ENCODE assay signal across 12 cellular contexts in genomic region chr19:18229474-18229873, GRCh38. TPM values are rescaled to one million over a fixed set of nuclear protein-coding genes. Genes with fewer than 3 reads are reported as not detected.
DNase-seq lines count a peak whose midpoint lies in the region; ATAC-seq and TF ChIP-seq lines count a peak whose summit lies in the region.
"Had no signal": no experiment of that assay in that cellular context is flagged by ENCODE, and none has a peak within 500 bp of the region (broad histone marks: within the 10 kb centered on the region; RNA-seq: fewer than 3 reads in every experiment).

No MANE protein-coding gene starts in this region.

- H3K27ac Mint-ChIP-seq in Calu3 (ENCODE audit: unreplicated experiment) (no peak overlapping the region), neural progenitor cell (no peak overlapping the region)
- H3K27ac Mint-ChIP-seq: activated T-cell treated with anti-CD3 and anti-CD28 coated beads, Interleukin-2, amount 50 U/mL, for 24 hours had no signal

- H3K4me1 Mint-ChIP-seq in Calu3 (ENCODE audit: low read depth, unreplicated experiment), result peaks cover 19% of the 10 kb centered on the region
- peaks cover 20% of the 10 kb centered on the region for H3K4me1 Mint-ChIP-seq in neural progenitor cell

- no peaks in the 10 kb centered on the region for H3K9me3 ChIP-seq in Karpas-422 (ENCODE audit: low read length)
- no peaks in the 10 kb centered on the region for H3K9me3 ChIP-seq in neural progenitor cell (ENCODE audit: low read depth)

- H3K27me3 Mint-ChIP-seq in Calu3 (ENCODE audit: unreplicated experiment) (peaks cover 74% of the 10 kb centered on the region), neural progenitor cell (ENCODE audit: insufficient read depth, low read depth) (peaks cover 53% of the 10 kb centered on the region)

- H3K36me3 ChIP-seq in Karpas-422 (ENCODE audit: insufficient read depth, low read length), result no peaks in the 10 kb centered on the region
- H3K36me3 ChIP-seq in neural progenitor cell, result no peaks in the 10 kb centered on the region

- intact Hi-C loops in Calu3 (cut with micrococcal nuclease; ENCODE audit: unreplicated experiment), result no loop called here

- no peak overlapping the region for H3K9ac ChIP-seq in Karpas-422 (ENCODE audit: low read length)
- H3K9ac ChIP-seq in neural progenitor cell, result no peak overlapping the region

- DNase-seq in Calu3, result no peak
- DNase-seq in Karpas-422, result peak; percentile 57
- DNase-seq in choroid plexus epithelial cell (ENCODE audit: low read depth), result no peak
- DNase-seq in neural progenitor cell (ENCODE audit: low spot score), result no peak
- no peak for DNase-seq in islet precursor cell
- no peak for DNase-seq in A172 (ENCODE audit: low spot score)
- no peak for DNase-seq in MV-4-11 (lab: John Stamatoyannopoulos, UW)
- DNase-seq: activated T-cell treated with anti-CD3 and anti-CD28 coated beads, Interleukin-2, amount 50 U/mL, for 24 hours; NCI-H510A; nucleus accumbens had no signal

- H2AFZ ChIP-seq in Karpas-422 (ENCODE audit: low read length) (no peak overlapping the region), neural progenitor cell (replicated peaks) (no peak overlapping the region)

- H3K27ac ChIP-seq in Karpas-422 (ENCODE audit: low read length), result no peak overlapping the region
- no peak overlapping the region for H3K27ac ChIP-seq in neural progenitor cell

- H3K79me2 ChIP-seq in Karpas-422 (ENCODE audit: low read length) (no peaks in the 10 kb centered on the region), neural progenitor cell (ENCODE audit: low read depth) (no peaks in the 10 kb centered on the region)

- H3K9me3 Mint-ChIP-seq in Calu3 (ENCODE audit: low read depth, unreplicated experiment) (no peaks in the 10 kb centered on the region), neural progenitor cell (peaks cover 6% of the 10 kb centered on the region)

- H3K4me3 Mint-ChIP-seq in Calu3 (ENCODE audit: low read depth, unreplicated experiment) (no peak overlapping the region), neural progenitor cell (no peak overlapping the region)
- H3K4me3 Mint-ChIP-seq: activated T-cell treated with anti-CD3 and anti-CD28 coated beads, Interleukin-2, amount 50 U/mL, for 24 hours had no signal

- H3K4me1 ChIP-seq in Karpas-422 (ENCODE audit: low read length) (peaks cover 28% of the 10 kb centered on the region), neural progenitor cell (peaks cover 4% of the 10 kb centered on the region)

- no peaks in the 10 kb centered on the region for H3K27me3 ChIP-seq in Karpas-422 (ENCODE audit: low read length)
- H3K27me3 ChIP-seq in neural progenitor cell, result peaks cover 61% of the 10 kb centered on the region

- peak; percentile 42 for TF ChIP-seq CTCF in Calu3 (IDR thresholded peaks at IDR 0.05; ENCODE audit: unreplicated experiment)
- TF ChIP-seq CTCF in choroid plexus epithelial cell (conservative IDR thresholded peaks at IDR 0.05; ENCODE audit: low read depth, low read length), result peak; percentile 69
- TF ChIP-seq CTCF in neural progenitor cell (IDR thresholded peaks at IDR 0.05), result peak; percentile 52

- CTCF ChIA-PET in Calu3 (lab: Charles Lee), result no interaction called here

- no peaks in the 10 kb centered on the region for H3K9me2 ChIP-seq in Karpas-422 (replicated peaks; ENCODE audit: insufficient read depth, low read length)

- ATAC-seq in GM18502 (IDR thresholded peaks at IDR 0.05; ENCODE audit: poor library complexity, unreplicated experiment), result no peak

- H3K4me2 ChIP-seq in Karpas-422 (ENCODE audit: low read depth, low read length, poor library complexity, severe bottlenecking) (no peak overlapping the region), neural progenitor cell (no peak overlapping the region)

- peaks cover 31% of the 10 kb centered on the region for H3F3A ChIP-seq in neural progenitor cell (ENCODE audit: low read depth)

- BruUV-seq in Calu3 (replicated peaks; lab: Mats Ljungman, UMichigan), result no TSS peak

- no peak overlapping the region for H3K4me3 ChIP-seq in Karpas-422 (ENCODE audit: low read length)
- no peak overlapping the region for H3K4me3 ChIP-seq in choroid plexus epithelial cell (ENCODE audit: low read depth, low read length)
- H3K4me3 ChIP-seq in neural progenitor cell, result no peak overlapping the region

- no peaks in the 10 kb centered on the region for H4K20me1 ChIP-seq in Karpas-422 (ENCODE audit: insufficient read depth, low read depth, low read length)
- peaks cover 33% of the 10 kb centered on the region for H4K20me1 ChIP-seq in neural progenitor cell (ENCODE audit: low read depth)

- peaks cover 19% of the 10 kb centered on the region for H3K36me3 Mint-ChIP-seq in Calu3 (ENCODE audit: insufficient read depth, unreplicated experiment)
- no peaks in the 10 kb centered on the region for H3K36me3 Mint-ChIP-seq in neural progenitor cell
- H3K36me3 Mint-ChIP-seq: IgD-negative memory B cell had no signal

RNA-seq across cellular contexts. Expression of gene PDE4C, which starts 3.2 kb away (rescaled TPM):
- total RNA-seq in Calu3 (2022), result 0.90 and 2.4 TPM in 2 replicates
- not detected in 2 replicates for total RNA-seq in Karpas-422 (2014; rRNA removed; shearing (Covaris generic); ENCODE audit: low replicate concordance)
- 0.28 and 0.62 TPM in 2 replicates for total RNA-seq in neural progenitor cell (ENCODE audit: low replicate concordance)
- total RNA-seq in A172 (2014; rRNA removed; shearing (Covaris generic)), result 0.02 TPM in 1 of 2 replicates, not detected in the other

RNA-seq across cellular contexts. Expression of gene RAB3A, which starts 25.6 kb away (rescaled TPM):
- total RNA-seq in Calu3 (2022), result 1.9 TPM in 2 replicates
- 2.5 and 6.2 TPM in 2 replicates for total RNA-seq in Karpas-422 (2014; rRNA removed; shearing (Covaris generic); ENCODE audit: low replicate concordance)
- 1.1 and 1.5 TPM in 2 replicates for total RNA-seq in neural progenitor cell (ENCODE audit: low replicate concordance)
- total RNA-seq in A172 (2014; rRNA removed; shearing (Covaris generic)), result 0.26 and 2.6 TPM in 2 replicates

RNA-seq across cellular contexts. Expression of gene MPV17L2, which starts 36.5 kb away (rescaled TPM):
- 10.9 and 11.5 TPM in 2 replicates for total RNA-seq in Calu3 (2022)
- 17.0 and 24.2 TPM in 2 replicates for total RNA-seq in Karpas-422 (2014; rRNA removed; shearing (Covaris generic); ENCODE audit: low replicate concordance)
- 28.1 and 37.7 TPM in 2 replicates for total RNA-seq in neural progenitor cell (ENCODE audit: low replicate concordance)
- 17.1 and 40.0 TPM in 2 replicates for total RNA-seq in A172 (2014; rRNA removed; shearing (Covaris generic))

RNA-seq across cellular contexts. Expression of gene IQCN, which starts 44.8 kb away (rescaled TPM):
- total RNA-seq in Calu3 (2022), result 1.5 and 1.6 TPM in 2 replicates
- total RNA-seq in Karpas-422 (2014; rRNA removed; shearing (Covaris generic); ENCODE audit: low replicate concordance), result 0.37 and 0.87 TPM in 2 replicates
- 0.11 and 1.4 TPM in 2 replicates for total RNA-seq in neural progenitor cell (ENCODE audit: low replicate concordance)
- 0.69 and 1.2 TPM in 2 replicates for total RNA-seq in A172 (2014; rRNA removed; shearing (Covaris generic))

RNA-seq across cellular contexts. Expression of gene JUND, which starts 51.9 kb away (rescaled TPM):
- total RNA-seq in Calu3 (2022) (44.9 and 60.9 TPM in 2 replicates), neural progenitor cell (ENCODE audit: low replicate concordance) (51.7 and 107 TPM in 2 replicates)
- total RNA-seq in Karpas-422 (2014; rRNA removed; shearing (Covaris generic); ENCODE audit: low replicate concordance), result 69.5 and 274 TPM in 2 replicates
- 91.3 and 129 TPM in 2 replicates for total RNA-seq in A172 (2014; rRNA removed; shearing (Covaris generic))
